Comparison of ENCODE assay signal across 1 cellular context in the genomic region with DNA sequence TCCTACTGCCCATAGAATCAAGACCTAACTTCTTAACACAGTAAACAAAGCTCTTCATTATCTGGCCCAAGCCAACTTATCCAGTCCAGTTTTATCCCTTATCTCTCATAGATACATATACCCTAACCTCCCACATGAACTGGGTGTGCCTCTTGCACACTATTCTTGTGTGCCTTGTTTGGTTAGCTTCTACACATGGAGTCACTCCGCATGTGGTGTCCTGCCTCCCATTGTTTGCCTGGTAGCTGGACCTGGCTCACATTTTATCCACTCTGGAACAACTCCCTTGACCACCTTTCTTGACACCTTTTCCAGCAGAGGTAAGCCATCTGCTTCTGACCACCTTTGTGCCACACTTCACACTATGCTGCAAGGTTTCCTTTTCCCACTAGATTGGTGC.
A peak's percentile ranks its signal among the peaks of the same experiment; 100 is the strongest.
TF ChIP-seq lines count a peak whose summit lies in the region.

No MANE protein-coding gene starts in this region.

TF ChIP-seq in GM12878, 131 proteins besides CTCF, POLR2A, EP300 and RAD21:
- 0 out of 2 replicates have a peak, but pooled peaks have one; percentile 4 for TF ChIP-seq RUNX3 (IDR thresholded peaks at IDR 0.05; ENCODE audit: low read length)
- TF ChIP-seq POLR2AphosphoS5 (IDR thresholded peaks at IDR 0.05; ENCODE audit: low read length): peak; percentile 39; the same call in 1 of the 2 replicates
- TF ChIP-seq TARDBP (IDR thresholded peaks at IDR 0.05; ENCODE audit: borderline replicate concordance): no peak
